Comparison of ENCODE assay signal across 8 cellular contexts in genomic region chr1:21368514-21369289, GRCh38.
DNase-seq lines count a peak whose midpoint lies in the region; ATAC-seq and TF ChIP-seq lines count a peak whose summit lies in the region.

No MANE protein-coding gene starts in this region.

- DNase-seq in NCI-H1930 (lab: John Stamatoyannopoulos, UW) (peak; percentile 43 to 63), UCSD-AML1 (lab: John Stamatoyannopoulos, UW; ENCODE audit: unreplicated experiment) (peak; percentile 68), breast epithelium (ENCODE audit: low spot score in 2 of 2) (peak; percentile 64 to 79), islet precursor cell (peak; percentile 92)
- peak; percentile 33 to 43 for DNase-seq in stimulated activated CD4-positive, alpha-beta T cell treated with anti-CD3 and anti-CD28 coated beads, Interleukin-12 subunit alpha, Interleukin-12 subunit beta, amount 100 ng/mL, for 24 hours (ENCODE audit: low read depth in 2 of 2)

- no peaks in the 10 kb centered on the region for H3K4me1 ChIP-seq in breast epithelium

- H3K36me3 ChIP-seq in breast epithelium, result no peaks in the 10 kb centered on the region

- no peak overlapping the region for H3K27ac ChIP-seq in breast epithelium

- TF ChIP-seq CTCF in GM12873 (IDR thresholded peaks at IDR 0.05; ENCODE audit: insufficient read depth, low read depth, low read length, missing control alignments) (peak; percentile 99), breast epithelium (IDR thresholded peaks at IDR 0.05) (peak; percentile 96 to 100 (median 100))

- no peaks in the 10 kb centered on the region for H3K9me3 ChIP-seq in breast epithelium

- ATAC-seq in HG03159 (IDR thresholded peaks at IDR 0.05; ENCODE audit: unreplicated experiment) (no peak), HG03045 (IDR thresholded peaks at IDR 0.05; ENCODE audit: unreplicated experiment) (no peak)

- H3K27me3 ChIP-seq in breast epithelium, result no peaks in the 10 kb centered on the region

- intact Hi-C loops in breast epithelium (cut with DNase I; ENCODE audit: low total_unique reads), result loop anchor here (2.0 kb wide), 1 partner anchor 300 kb away; the partner anchor contains the start of gene RAP1GAP

- H3K4me3 ChIP-seq in breast epithelium, result no peak overlapping the region

- no peak for TF ChIP-seq POLR2A in breast epithelium (IDR thresholded peaks at IDR 0.05)

Comparison
In these comparisons a context has a peak if more than half of its experiments do, and no peak if none do; other contexts are left out.
1. DNase-seq: peak in every context shown above with its lines; median percentile 92 in islet precursor cell; 72 in breast epithelium; 68 in UCSD-AML1; 53 in NCI-H1930; 38 in stimulated activated CD4-positive, alpha-beta T cell treated with anti-CD3 and anti-CD28 coated beads, Interleukin-12 subunit alpha, Interleukin-12 subunit beta, amount 100 ng/mL, for 24 hours.